27 cellular contexts compared by ENCODE assay signal in the genomic region with DNA sequence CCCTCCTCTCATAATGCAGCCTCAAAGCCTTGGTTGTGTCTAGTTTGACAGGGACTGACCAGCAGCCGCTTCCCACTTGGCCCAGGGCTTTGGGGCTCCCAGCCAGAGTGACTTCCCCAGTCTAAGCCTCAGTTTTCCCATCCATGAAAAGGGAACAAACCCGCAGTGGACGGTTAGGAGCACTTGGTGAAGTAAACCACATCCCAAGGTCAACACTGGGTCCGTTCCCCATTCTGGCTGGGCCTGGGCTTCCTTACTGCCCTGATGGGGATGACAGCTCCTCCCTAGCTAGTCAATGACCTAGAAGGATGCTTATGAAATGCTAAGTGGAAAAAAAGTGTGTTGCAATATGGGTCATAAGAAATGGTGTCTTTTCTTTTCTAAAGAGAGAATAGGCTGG. TPM values are rescaled to one million over a fixed set of nuclear protein-coding genes. Genes with fewer than 3 reads are reported as not detected.
DNase-seq lines count a peak whose midpoint lies in the region; ATAC-seq, FAIRE-seq and TF ChIP-seq lines count a peak whose summit lies in the region.
"Had no signal": no experiment of that assay in that cellular context is flagged by ENCODE, and none has a peak within 500 bp of the region (broad histone marks: within the 10 kb centered on the region; RNA-seq: fewer than 3 reads in every experiment).

No MANE protein-coding gene starts in this region.

- no peaks in the 10 kb centered on the region for H3K9me3 Mint-ChIP-seq in stimulated activated effector memory CD8-positive, alpha-beta T cell treated with anti-CD3 and anti-CD28 coated beads, Interleukin-12 subunit alpha, Interleukin-12 subunit beta, amount 100 ng/mL, for 72 hours
- H3K9me3 Mint-ChIP-seq: nephron had no signal

- H3K9ac ChIP-seq in HepG2 (ENCODE audit: insufficient read depth, low read depth, low read length): no peak overlapping the region
- H3K9ac ChIP-seq: SK-N-SH had no signal

- no peaks in the 10 kb centered on the region for H3K9me3 ChIP-seq in HepG2 (ENCODE audit: low read length)
- no peaks in the 10 kb centered on the region for H3K9me3 ChIP-seq in right lobe of liver
- no peaks in the 10 kb centered on the region for H3K9me3 ChIP-seq in aorta (ENCODE audit: control insufficient read depth, low read length)
- H3K9me3 ChIP-seq: body of pancreas, Caco-2, colonic mucosa, SK-N-SH had no signal

- peaks cover 25% of the 10 kb centered on the region for H3K36me3 Mint-ChIP-seq in stimulated activated effector memory CD8-positive, alpha-beta T cell treated with anti-CD3 and anti-CD28 coated beads, Interleukin-12 subunit alpha, Interleukin-12 subunit beta, amount 100 ng/mL, for 72 hours

- H3K36me3 ChIP-seq in HepG2 (replicated peaks in 1 of 2; ENCODE audit: control insufficient read depth in 1 of 2, insufficient read depth in 2 of 2, low read length in 2 of 2) (no peaks in the 10 kb centered on the region), right lobe of liver (no peaks in the 10 kb centered on the region), aorta (ENCODE audit: control insufficient read depth in 1 of 2, insufficient read depth in 2 of 2, low read length in 1 of 2) (no peaks in the 10 kb centered on the region)
- H3K36me3 ChIP-seq: colonic mucosa had no signal

- H2AFZ ChIP-seq in HepG2 (ENCODE audit: low read length): no peak overlapping the region

- H3K27me3 ChIP-seq in HepG2 (ENCODE audit: control insufficient read depth in 1 of 2, insufficient read depth in 2 of 2, low read length in 2 of 2) (peaks cover 2 to 21% of the 10 kb centered on the region in 2 experiments; a peak in 3 of 5 replicates), right lobe of liver (no peaks in the 10 kb centered on the region), aorta (ENCODE audit: control insufficient read depth in 1 of 2, insufficient read depth in 2 of 2, low read length in 1 of 2) (no peaks in the 10 kb centered on the region)
- H3K27me3 ChIP-seq: body of pancreas, colonic mucosa had no signal

- no TSS peak for BruUV-seq in HepG2 (replicated peaks; lab: Mats Ljungman, UMichigan)

- no peaks in the 10 kb centered on the region for H4K20me1 ChIP-seq in HepG2 (ENCODE audit: insufficient read depth, low read length)

- no peak for TF ChIP-seq EP300 in HepG2 (IDR thresholded peaks at IDR 0.05; ENCODE audit: low read depth in 2 of 2, low read length in 2 of 2)
- TF ChIP-seq EP300 in HepG2 (CRISPR knock-in tag; IDR thresholded peaks at IDR 0.05; ENCODE audit: borderline replicate concordance): no peak

- no peak for TF ChIP-seq RAD21 in HepG2 (CRISPR knock-in tag; IDR thresholded peaks at IDR 0.05)

- FAIRE-seq in HepG2 (lab: Jason Lieb, UNC): no peak
- FAIRE-seq: endometrium, keratinocyte had no signal

- CTCF ChIA-PET in HepG2 (lab: Yijun Ruan, JAX; ENCODE audit: low intra/inter-chr PET ratio, low total read pairs): no interaction called here

- H3K4me3 ChIP-seq in HepG2 (replicated peaks in 1 of 3; ENCODE audit: insufficient read depth in 1 of 3, low read depth in 2 of 3, low read length in 3 of 3) (no peak overlapping the region), right lobe of liver (no peak overlapping the region), aorta (ENCODE audit: low read length in 2 of 2) (no peak overlapping the region)
- H3K4me3 ChIP-seq: body of pancreas, colonic mucosa, skin epidermis had no signal

- H3K4me1 Mint-ChIP-seq in stimulated activated effector memory CD8-positive, alpha-beta T cell treated with anti-CD3 and anti-CD28 coated beads, Interleukin-12 subunit alpha, Interleukin-12 subunit beta, amount 100 ng/mL, for 72 hours: peaks cover 73% of the 10 kb centered on the region

- H3K4me1 ChIP-seq in HepG2 (ENCODE audit: insufficient read depth, low read length): peaks cover 36% of the 10 kb centered on the region
- peaks cover 0 to 15% (median 4%) of the 10 kb centered on the region in 4 donors for H3K4me1 ChIP-seq in right lobe of liver
- no peaks in the 10 kb centered on the region for H3K4me1 ChIP-seq in aorta (ENCODE audit: control insufficient read depth in 1 of 2, insufficient read depth in 2 of 2, low read length in 2 of 2)
- H3K4me1 ChIP-seq: Caco-2 had no signal

- H3K27ac ChIP-seq in HepG2 (ENCODE audit: extremely low read length, insufficient read depth, low read length) (no peak overlapping the region), right lobe of liver (no peak overlapping the region), aorta (ENCODE audit: low read depth in 1 of 2, low read length in 2 of 2) (no peak overlapping the region)
- H3K27ac ChIP-seq: body of pancreas, colonic mucosa, skin epidermis had no signal

- WGBS in HepG2 (ENCODE audit: low lambda C conversion rate): 32% methylated on average over 4 of the region's 4 CpGs
- 31% methylated on average over 3 of the region's 4 CpGs for WGBS in right lobe of liver (ENCODE audit: insufficient coverage, low coverage, low lambda C conversion rate, missing lambda C conversion rate)
- 56 to 76% methylated on average over 4 of the region's 4 CpGs for WGBS in aorta, 2 donors

- TF ChIP-seq CTCF in HepG2 (CRISPR knock-in tag; IDR thresholded peaks at IDR 0.05) (no peak), right lobe of liver (IDR thresholded peaks at IDR 0.05) (no peak)

- H3K27ac Mint-ChIP-seq in stimulated activated effector memory CD8-positive, alpha-beta T cell treated with anti-CD3 and anti-CD28 coated beads, Interleukin-12 subunit alpha, Interleukin-12 subunit beta, amount 100 ng/mL, for 72 hours: peak overlapping the region; percentile 67
- H3K27ac Mint-ChIP-seq: nephron, progenitor cell of endocrine pancreas had no signal

- no peak overlapping the region for H3K4me3 Mint-ChIP-seq in stimulated activated effector memory CD8-positive, alpha-beta T cell treated with anti-CD3 and anti-CD28 coated beads, Interleukin-12 subunit alpha, Interleukin-12 subunit beta, amount 100 ng/mL, for 72 hours
- H3K4me3 Mint-ChIP-seq: nephron had no signal

- in situ Hi-C loops in HepG2 (cut with HindIII; ENCODE audit: extremely low pct_ligation_motif_present, low pct_unique_long_range_greater_than_20kb): no loop called here

- no peak for DNase-seq in HepG2 (ENCODE audit: low spot score)
- DNase-seq in right lobe of liver: no peak
- DNase-seq in NOMO-1 (lab: John Stamatoyannopoulos, UW; ENCODE audit: unreplicated experiment in 2 of 2): peak; percentile 75 to 83
- DNase-seq in amniotic epithelial cell (ENCODE audit: low read depth): peak; percentile 68
- no peak for DNase-seq in stimulated activated effector memory CD8-positive, alpha-beta T cell treated with anti-CD3 and anti-CD28 coated beads, Interleukin-12 subunit alpha, Interleukin-12 subunit beta, amount 100 ng/mL, for 72 hours (ENCODE audit: low spot score in 2 of 2)
- DNase-seq in NK-92 treated with Interleukin-12 subunit alpha and Interleukin-12 subunit beta, amount 100 ng/mL, for 24 hours (lab: John Stamatoyannopoulos, UW): no peak
- DNase-seq in AG20443 (ENCODE audit: low spot score): no peak
- DNase-seq in aorta: no peak
- DNase-seq: activated gamma-delta T cell; Caco-2; colonic mucosa; foreskin fibroblast; hypothalamus; KG1; mesenchymal stem cell; NCI-H1417 treated with DMSO at 0.1 percent for 48 hours; SK-N-SH; stimulated activated CD4-positive, alpha-beta T cell treated with anti-CD3 and anti-CD28 coated beads, Interleukin-4, amount 100 ng/mL, for 1 hour; substantia nigra had no signal

- no peaks in the 10 kb centered on the region for H3K79me2 ChIP-seq in HepG2 (ENCODE audit: insufficient read depth, low read length)

- POLR2A ChIA-PET in HepG2 (lab: Yijun Ruan, JAX): interaction anchor here (2.7 kb wide), 1 partner anchor 19 kb away, joined by 20 read pairs; the partner anchor contains the start of gene SOCS1

- TF ChIP-seq POLR2A in HepG2 (IDR thresholded peaks at IDR 0.05; ENCODE audit: insufficient read depth in 1 of 2, low read depth in 2 of 2, low read length in 2 of 2): no peak
- TF ChIP-seq POLR2A in right lobe of liver (IDR thresholded peaks at IDR 0.05): no peak

- intact Hi-C loops in HepG2 (cut with micrococcal nuclease; ENCODE audit: unreplicated experiment) (no loop called here), right lobe of liver (cut with DNase I) (no loop called here), aorta (cut with DNase I) (no loop called here)

- ATAC-seq in HepG2 (no peak), right lobe of liver (no peak), aorta (ENCODE audit: low FRiP score) (no peak)
- no peak for ATAC-seq in stimulated activated effector memory CD8-positive, alpha-beta T cell treated with anti-CD3 and anti-CD28 coated beads, Interleukin-12 subunit alpha, Interleukin-12 subunit beta, amount 100 ng/mL, for 72 hours
- ATAC-seq: body of pancreas had no signal

- no peak overlapping the region for H3K4me2 ChIP-seq in HepG2 (ENCODE audit: low read depth, low read length)
- H3K4me2 ChIP-seq: SK-N-SH had no signal

RNA-seq across cellular contexts. Expression of gene SOCS1, which starts 19.1 kb away (rescaled TPM):
- 3.3 and 5.3 TPM in 2 replicates for total RNA-seq in HepG2 (2016; rRNA removed; fragmentation: Illumina TruSeq; extraction: Trizol)
- total RNA-seq in HepG2 (2016; cell fraction: cytosol; rRNA removed; fragmentation: Illumina TruSeq; extraction: Trizol; ENCODE audit: low read depth): 5.4 and 8.1 TPM in 2 replicates
- 2.8 and 4.2 TPM in 2 replicates for total RNA-seq in HepG2 (2016; cell fraction: insoluble cytoplasmic fraction; rRNA removed; fragmentation: Illumina TruSeq; extraction: Trizol)
- total RNA-seq in HepG2 (2016; cell fraction: membrane; rRNA removed; fragmentation: Illumina TruSeq; extraction: Trizol): 9.1 and 10.9 TPM in 2 replicates
- 5.6 and 5.7 TPM in 2 replicates for total RNA-seq in HepG2 (2016; cell fraction: nucleus; rRNA removed; fragmentation: Illumina TruSeq; extraction: Trizol)
- 6.3 and 9.4 TPM in 2 replicates for polyA plus RNA-seq in HepG2 (2011; rRNA removed)
- 5.3 and 8.4 TPM in 2 replicates for polyA plus RNA-seq in HepG2 (2011; cell fraction: cytosol; rRNA removed)
- polyA plus RNA-seq in HepG2 (2011; cell fraction: nucleus; rRNA removed): 30.3 and 31.6 TPM in 2 replicates
- 6.5 and 7.4 TPM in 2 replicates for polyA plus RNA-seq in HepG2 (2012)
- polyA plus RNA-seq in HepG2 (2016; cell fraction: cytosol; fragmentation: Illumina TruSeq; extraction: Trizol; ENCODE audit: low read depth): 5.5 and 7.8 TPM in 2 replicates
- 5.2 and 6.3 TPM in 2 replicates for polyA plus RNA-seq in HepG2 (2016; cell fraction: insoluble cytoplasmic fraction; fragmentation: Illumina TruSeq; extraction: Trizol; ENCODE audit: low read depth)
- polyA plus RNA-seq in HepG2 (2016; cell fraction: membrane; fragmentation: Illumina TruSeq; extraction: Trizol; ENCODE audit: low read depth): 7.1 and 9.9 TPM in 2 replicates
- 8.1 and 8.6 TPM in 2 replicates for polyA plus RNA-seq in HepG2 (2016; cell fraction: nucleus; fragmentation: Illumina TruSeq; extraction: Trizol; ENCODE audit: insufficient read depth, low read depth)
- 3.9 and 31.0 TPM in 2 replicates for polyA minus RNA-seq in HepG2 (2011; rRNA and poly(A)+ RNA removed; ENCODE audit: low replicate concordance)
- 12.0 and 14.0 TPM in 2 replicates for polyA minus RNA-seq in HepG2 (2011; cell fraction: cytosol; rRNA and poly(A)+ RNA removed)
- 44.8 and 46.1 TPM in 2 replicates for polyA minus RNA-seq in HepG2 (2011; cell fraction: nucleus; rRNA and poly(A)+ RNA removed)
- 10 to 100 TPM in 3 of 6 experiments, 1 to 10 TPM in 2, under 1 TPM in 1; 0.88 to 26.6 (median 10.9) TPM for total RNA-seq in right lobe of liver
- total RNA-seq in aorta: 1 to 10 TPM; 4.3 to 6.4 TPM
- 1 to 10 TPM; 1.5 to 2.6 TPM for polyA plus RNA-seq in aorta

RNA-seq across cellular contexts. Expression of gene TNP2, which starts 32.3 kb away (rescaled TPM):
- total RNA-seq in HepG2 (2016; rRNA removed; fragmentation: Illumina TruSeq; extraction: Trizol): not detected in 2 replicates
- not detected in 2 replicates for total RNA-seq in HepG2 (2016; cell fraction: cytosol; rRNA removed; fragmentation: Illumina TruSeq; extraction: Trizol; ENCODE audit: low read depth)
- total RNA-seq in HepG2 (2016; cell fraction: insoluble cytoplasmic fraction; rRNA removed; fragmentation: Illumina TruSeq; extraction: Trizol): not detected in 2 replicates
- not detected in 2 replicates for total RNA-seq in HepG2 (2016; cell fraction: membrane; rRNA removed; fragmentation: Illumina TruSeq; extraction: Trizol)
- total RNA-seq in HepG2 (2016; cell fraction: nucleus; rRNA removed; fragmentation: Illumina TruSeq; extraction: Trizol): not detected in 2 replicates
- not detected in 2 replicates for polyA plus RNA-seq in HepG2 (2011; rRNA removed)
- polyA plus RNA-seq in HepG2 (2011; cell fraction: cytosol; rRNA removed): not detected in 2 replicates
- polyA plus RNA-seq in HepG2 (2011; cell fraction: nucleus; rRNA removed): not detected in 2 replicates
- not detected in 2 replicates for polyA plus RNA-seq in HepG2 (2012)
- polyA plus RNA-seq in HepG2 (2016; cell fraction: cytosol; fragmentation: Illumina TruSeq; extraction: Trizol; ENCODE audit: low read depth): not detected in 2 replicates
- polyA plus RNA-seq in HepG2 (2016; cell fraction: insoluble cytoplasmic fraction; fragmentation: Illumina TruSeq; extraction: Trizol; ENCODE audit: low read depth): not detected in 2 replicates
- not detected in 2 replicates for polyA plus RNA-seq in HepG2 (2016; cell fraction: membrane; fragmentation: Illumina TruSeq; extraction: Trizol; ENCODE audit: low read depth)
- not detected in 2 replicates for polyA plus RNA-seq in HepG2 (2016; cell fraction: nucleus; fragmentation: Illumina TruSeq; extraction: Trizol; ENCODE audit: insufficient read depth, low read depth)
- polyA minus RNA-seq in HepG2 (2011; rRNA and poly(A)+ RNA removed; ENCODE audit: low replicate concordance): not detected in 2 replicates
- not detected in 2 replicates for polyA minus RNA-seq in HepG2 (2011; cell fraction: cytosol; rRNA and poly(A)+ RNA removed)
- not detected in 2 replicates for polyA minus RNA-seq in HepG2 (2011; cell fraction: nucleus; rRNA and poly(A)+ RNA removed)
- not detected for total RNA-seq in right lobe of liver
- total RNA-seq in aorta: not detected
- not detected for polyA plus RNA-seq in aorta
- total RNA-seq: activated CD8-positive, alpha-beta memory T cell treated with anti-CD3 and anti-CD28 coated beads for 36 hours; body of pancreas; Caco-2; colonic mucosa; H4; progenitor cell of endocrine pancreas had no signal
- polyA plus RNA-seq: keratinocyte, SK-N-SH had no signal

RNA-seq across cellular contexts. Expression of gene PRM3, which starts 36.6 kb away (rescaled TPM):
- total RNA-seq in HepG2 (2016; rRNA removed; fragmentation: Illumina TruSeq; extraction: Trizol) (not detected in 2 replicates), right lobe of liver (not detected), aorta (not detected)
- total RNA-seq in HepG2 (2016; cell fraction: cytosol; rRNA removed; fragmentation: Illumina TruSeq; extraction: Trizol; ENCODE audit: low read depth): not detected in 2 replicates
- total RNA-seq in HepG2 (2016; cell fraction: insoluble cytoplasmic fraction; rRNA removed; fragmentation: Illumina TruSeq; extraction: Trizol): not detected in 2 replicates
- total RNA-seq in HepG2 (2016; cell fraction: membrane; rRNA removed; fragmentation: Illumina TruSeq; extraction: Trizol): not detected in 2 replicates
- total RNA-seq in HepG2 (2016; cell fraction: nucleus; rRNA removed; fragmentation: Illumina TruSeq; extraction: Trizol): not detected in 2 replicates
- polyA plus RNA-seq in HepG2 (2011; rRNA removed) (not detected in 2 replicates), aorta (not detected)
- polyA plus RNA-seq in HepG2 (2011; cell fraction: cytosol; rRNA removed): not detected in 2 replicates
- not detected in 2 replicates for polyA plus RNA-seq in HepG2 (2011; cell fraction: nucleus; rRNA removed)
- not detected in 2 replicates for polyA plus RNA-seq in HepG2 (2012)
- not detected in 2 replicates for polyA plus RNA-seq in HepG2 (2016; cell fraction: cytosol; fragmentation: Illumina TruSeq; extraction: Trizol; ENCODE audit: low read depth)
- not detected in 2 replicates for polyA plus RNA-seq in HepG2 (2016; cell fraction: insoluble cytoplasmic fraction; fragmentation: Illumina TruSeq; extraction: Trizol; ENCODE audit: low read depth)
- not detected in 2 replicates for polyA plus RNA-seq in HepG2 (2016; cell fraction: membrane; fragmentation: Illumina TruSeq; extraction: Trizol; ENCODE audit: low read depth)
- polyA plus RNA-seq in HepG2 (2016; cell fraction: nucleus; fragmentation: Illumina TruSeq; extraction: Trizol; ENCODE audit: insufficient read depth, low read depth): not detected in 2 replicates
- not detected in 2 replicates for polyA minus RNA-seq in HepG2 (2011; rRNA and poly(A)+ RNA removed; ENCODE audit: low replicate concordance)
- polyA minus RNA-seq in HepG2 (2011; cell fraction: cytosol; rRNA and poly(A)+ RNA removed): not detected in 2 replicates
- polyA minus RNA-seq in HepG2 (2011; cell fraction: nucleus; rRNA and poly(A)+ RNA removed): 2.8 TPM in 1 of 2 replicates, not detected in the other
- total RNA-seq: activated CD8-positive, alpha-beta memory T cell treated with anti-CD3 and anti-CD28 coated beads for 36 hours; body of pancreas; Caco-2; colonic mucosa; H4; progenitor cell of endocrine pancreas had no signal
- polyA plus RNA-seq: keratinocyte, SK-N-SH had no signal

RNA-seq across cellular contexts. Expression of gene PRM2, which starts 39.4 kb away (rescaled TPM):
- not detected in 2 replicates for total RNA-seq in HepG2 (2016; rRNA removed; fragmentation: Illumina TruSeq; extraction: Trizol)
- total RNA-seq in HepG2 (2016; cell fraction: cytosol; rRNA removed; fragmentation: Illumina TruSeq; extraction: Trizol; ENCODE audit: low read depth): 0.61 TPM in 1 of 2 replicates, not detected in the other
- not detected in 2 replicates for total RNA-seq in HepG2 (2016; cell fraction: insoluble cytoplasmic fraction; rRNA removed; fragmentation: Illumina TruSeq; extraction: Trizol)
- 0.28 and 0.52 TPM in 2 replicates for total RNA-seq in HepG2 (2016; cell fraction: membrane; rRNA removed; fragmentation: Illumina TruSeq; extraction: Trizol)
- total RNA-seq in HepG2 (2016; cell fraction: nucleus; rRNA removed; fragmentation: Illumina TruSeq; extraction: Trizol): not detected in 2 replicates
- 0.54 TPM in 1 of 2 replicates, not detected in the other for polyA plus RNA-seq in HepG2 (2011; rRNA removed)
- 0.19 and 0.26 TPM in 2 replicates for polyA plus RNA-seq in HepG2 (2011; cell fraction: cytosol; rRNA removed)
- not detected in 2 replicates for polyA plus RNA-seq in HepG2 (2011; cell fraction: nucleus; rRNA removed)
- polyA plus RNA-seq in HepG2 (2012): not detected in 2 replicates
- polyA plus RNA-seq in HepG2 (2016; cell fraction: cytosol; fragmentation: Illumina TruSeq; extraction: Trizol; ENCODE audit: low read depth): 1.6 and 2.0 TPM in 2 replicates
- 0.56 TPM in 1 of 2 replicates, not detected in the other for polyA plus RNA-seq in HepG2 (2016; cell fraction: insoluble cytoplasmic fraction; fragmentation: Illumina TruSeq; extraction: Trizol; ENCODE audit: low read depth)
- 0.55 and 0.73 TPM in 2 replicates for polyA plus RNA-seq in HepG2 (2016; cell fraction: membrane; fragmentation: Illumina TruSeq; extraction: Trizol; ENCODE audit: low read depth)
- not detected in 2 replicates for polyA plus RNA-seq in HepG2 (2016; cell fraction: nucleus; fragmentation: Illumina TruSeq; extraction: Trizol; ENCODE audit: insufficient read depth, low read depth)
- polyA minus RNA-seq in HepG2 (2011; rRNA and poly(A)+ RNA removed; ENCODE audit: low replicate concordance): not detected in 2 replicates
- polyA minus RNA-seq in HepG2 (2011; cell fraction: cytosol; rRNA and poly(A)+ RNA removed): not detected in 2 replicates
- not detected in 2 replicates for polyA minus RNA-seq in HepG2 (2011; cell fraction: nucleus; rRNA and poly(A)+ RNA removed)
- not detected for total RNA-seq in right lobe of liver
- not detected for total RNA-seq in aorta
- not detected for polyA plus RNA-seq in aorta
- total RNA-seq: activated CD8-positive, alpha-beta memory T cell treated with anti-CD3 and anti-CD28 coated beads for 36 hours; body of pancreas; Caco-2; colonic mucosa; H4; progenitor cell of endocrine pancreas had no signal
- polyA plus RNA-seq: keratinocyte, SK-N-SH had no signal

RNA-seq across cellular contexts. Expression of gene PRM1, which starts 44.3 kb away (rescaled TPM):
- total RNA-seq in HepG2 (2016; rRNA removed; fragmentation: Illumina TruSeq; extraction: Trizol): not detected in 2 replicates
- total RNA-seq in HepG2 (2016; cell fraction: cytosol; rRNA removed; fragmentation: Illumina TruSeq; extraction: Trizol; ENCODE audit: low read depth): not detected in 2 replicates
- not detected in 2 replicates for total RNA-seq in HepG2 (2016; cell fraction: insoluble cytoplasmic fraction; rRNA removed; fragmentation: Illumina TruSeq; extraction: Trizol)
- not detected in 2 replicates for total RNA-seq in HepG2 (2016; cell fraction: membrane; rRNA removed; fragmentation: Illumina TruSeq; extraction: Trizol)
- total RNA-seq in HepG2 (2016; cell fraction: nucleus; rRNA removed; fragmentation: Illumina TruSeq; extraction: Trizol): not detected in 2 replicates
- not detected in 2 replicates for polyA plus RNA-seq in HepG2 (2011; rRNA removed)
- polyA plus RNA-seq in HepG2 (2011; cell fraction: cytosol; rRNA removed): 0.44 TPM in 1 of 2 replicates, not detected in the other
- polyA plus RNA-seq in HepG2 (2011; cell fraction: nucleus; rRNA removed): not detected in 2 replicates
- not detected in 2 replicates for polyA plus RNA-seq in HepG2 (2012)
- not detected in 2 replicates for polyA plus RNA-seq in HepG2 (2016; cell fraction: cytosol; fragmentation: Illumina TruSeq; extraction: Trizol; ENCODE audit: low read depth)
- polyA plus RNA-seq in HepG2 (2016; cell fraction: insoluble cytoplasmic fraction; fragmentation: Illumina TruSeq; extraction: Trizol; ENCODE audit: low read depth): not detected in 2 replicates
- polyA plus RNA-seq in HepG2 (2016; cell fraction: membrane; fragmentation: Illumina TruSeq; extraction: Trizol; ENCODE audit: low read depth): not detected in 2 replicates
- polyA plus RNA-seq in HepG2 (2016; cell fraction: nucleus; fragmentation: Illumina TruSeq; extraction: Trizol; ENCODE audit: insufficient read depth, low read depth): not detected in 2 replicates
- polyA minus RNA-seq in HepG2 (2011; rRNA and poly(A)+ RNA removed; ENCODE audit: low replicate concordance): not detected in 2 replicates
- not detected in 2 replicates for polyA minus RNA-seq in HepG2 (2011; cell fraction: cytosol; rRNA and poly(A)+ RNA removed)
- polyA minus RNA-seq in HepG2 (2011; cell fraction: nucleus; rRNA and poly(A)+ RNA removed): not detected in 2 replicates
- not detected for total RNA-seq in right lobe of liver
- not detected for total RNA-seq in aorta
- not detected for polyA plus RNA-seq in aorta
- total RNA-seq: activated CD8-positive, alpha-beta memory T cell treated with anti-CD3 and anti-CD28 coated beads for 36 hours; body of pancreas; Caco-2; colonic mucosa; H4; progenitor cell of endocrine pancreas had no signal
- polyA plus RNA-seq: keratinocyte, SK-N-SH had no signal

Comparison
In these comparisons a context has a peak if more than half of its experiments do, and no peak if none do; other contexts are left out.
1. DNase-seq: peak in NOMO-1 (2 of 2) and amniotic epithelial cell (single experiment); none in HepG2 (single experiment), right lobe of liver (0 of 3), stimulated activated effector memory CD8-positive, alpha-beta T cell treated with anti-CD3 and anti-CD28 coated beads, Interleukin-12 subunit alpha, Interleukin-12 subunit beta, amount 100 ng/mL, for 72 hours (0 of 2), NK-92 treated with Interleukin-12 subunit alpha and Interleukin-12 subunit beta, amount 100 ng/mL, for 24 hours (single experiment), AG20443 (single experiment) and aorta (0 of 2).